In genomic region chr1:108551157-108551862, GRCh38 we compare ENCODE assay signal across 10 cellular contexts. TPM values are rescaled to one million over a fixed set of nuclear protein-coding genes. Genes with fewer than 3 reads are reported as not detected.
DNase-seq lines count a peak whose midpoint lies in the region; ATAC-seq and TF ChIP-seq lines count a peak whose summit lies in the region.
"Had no signal": no experiment of that assay in that cellular context is flagged by ENCODE, and none has a peak within 500 bp of the region (broad histone marks: within the 10 kb centered on the region; RNA-seq: fewer than 3 reads in every experiment).

No MANE protein-coding gene starts in this region.

- H3K27ac Mint-ChIP-seq in activated T-cell treated with anti-CD3 and anti-CD28 coated beads, Interleukin-2, amount 50 U/mL, for 72 hours = no peak overlapping the region
- H3K27ac Mint-ChIP-seq in activated T-cell treated with anti-CD3 and anti-CD28 coated beads, Interleukin-2, amount 50 U/mL, for 24 hours = no peak overlapping the region

- H3K36me3 ChIP-seq in H7 (replicated peaks; ENCODE audit: control insufficient read depth, insufficient read depth, low read length) = no peaks in the 10 kb centered on the region
- H3K36me3 ChIP-seq: left ventricle myocardium inferior had no signal

- TF ChIP-seq POLR2A in NB4 (IDR thresholded peaks at IDR 0.05; ENCODE audit: extremely low read depth, insufficient read length) = no peak

- no peak for TF ChIP-seq CTCF in NB4 (IDR thresholded peaks at IDR 0.05; ENCODE audit: low read depth, low read length)

- H3K9me3 Mint-ChIP-seq in activated T-cell treated with anti-CD3 and anti-CD28 coated beads, Interleukin-2, amount 50 U/mL, for 72 hours = peaks cover 0 to 2% of the 10 kb centered on the region in 2 donors
- H3K9me3 Mint-ChIP-seq in activated T-cell treated with anti-CD3 and anti-CD28 coated beads, Interleukin-2, amount 50 U/mL, for 24 hours = no peaks in the 10 kb centered on the region

- H3K36me3 Mint-ChIP-seq in activated T-cell treated with anti-CD3 and anti-CD28 coated beads, Interleukin-2, amount 50 U/mL, for 72 hours (ENCODE audit: insufficient read depth in 2 of 2) = peaks cover 0 to 1% of the 10 kb centered on the region in 2 donors
- H3K36me3 Mint-ChIP-seq in activated T-cell treated with anti-CD3 and anti-CD28 coated beads, Interleukin-2, amount 50 U/mL, for 24 hours (ENCODE audit: low read depth) = no peaks in the 10 kb centered on the region

- H3K27me3 Mint-ChIP-seq in activated T-cell treated with anti-CD3 and anti-CD28 coated beads, Interleukin-2, amount 50 U/mL, for 72 hours (ENCODE audit: low read depth) = peaks cover 7% of the 10 kb centered on the region
- no peaks in the 10 kb centered on the region for H3K27me3 Mint-ChIP-seq in activated T-cell treated with anti-CD3 and anti-CD28 coated beads, Interleukin-2, amount 50 U/mL, for 24 hours

- H3K4me3 ChIP-seq in NB4 (ENCODE audit: low read depth, low read length) = no peak overlapping the region
- no peak overlapping the region for H3K4me3 ChIP-seq in H7 (ENCODE audit: insufficient read depth, low read depth, low read length)
- H3K4me3 ChIP-seq: left ventricle myocardium inferior had no signal

- peak; percentile 87 to 92 for ATAC-seq in activated T-cell treated with anti-CD3 and anti-CD28 coated beads, Interleukin-2, amount 50 U/mL, for 72 hours (replicated peaks in 1 of 2)
- peak; percentile 95 for ATAC-seq in HG02840 (IDR thresholded peaks at IDR 0.05; ENCODE audit: low FRiP score, unreplicated experiment)

- H3K27me3 ChIP-seq in H7 (ENCODE audit: control insufficient read depth, insufficient read depth, low read length) = no peaks in the 10 kb centered on the region

- DNase-seq in activated T-cell treated with anti-CD3 and anti-CD28 coated beads, Interleukin-2, amount 50 U/mL, for 72 hours = no peak
- no peak for DNase-seq in activated T-cell treated with anti-CD3 and anti-CD28 coated beads, Interleukin-2, amount 50 U/mL, for 24 hours
- peak; percentile 28 for DNase-seq in NB4 (ENCODE audit: low read depth)
- no peak for DNase-seq in H7
- no peak for DNase-seq in DMS79 treated with DMSO at 0.1 percent for 48 hours (lab: John Stamatoyannopoulos, UW)
- no peak for DNase-seq in caudate nucleus (lab: John Stamatoyannopoulos, UW)
- no peak for DNase-seq in stimulated activated CD4-positive, alpha-beta T cell treated with anti-CD3 and anti-CD28 coated beads, Interleukin-15, amount 100 ng/mL, for 24 hours
- DNase-seq: activated naive CD4-positive, alpha-beta T cell treated with Interleukin-2 at 50 U/mL for 16 hours; left ventricle myocardium inferior had no signal

- peaks cover 7% of the 10 kb centered on the region for H3K4me1 Mint-ChIP-seq in activated T-cell treated with anti-CD3 and anti-CD28 coated beads, Interleukin-2, amount 50 U/mL, for 72 hours (ENCODE audit: low read depth)
- peaks cover 6% of the 10 kb centered on the region for H3K4me1 Mint-ChIP-seq in activated T-cell treated with anti-CD3 and anti-CD28 coated beads, Interleukin-2, amount 50 U/mL, for 24 hours (ENCODE audit: low read depth)

- H3K27ac ChIP-seq in caudate nucleus (ENCODE audit: low read depth, low read length) = no peak overlapping the region
- H3K27ac ChIP-seq: left ventricle myocardium inferior had no signal

- no peak overlapping the region for H3K4me3 Mint-ChIP-seq in activated T-cell treated with anti-CD3 and anti-CD28 coated beads, Interleukin-2, amount 50 U/mL, for 72 hours
- no peak overlapping the region for H3K4me3 Mint-ChIP-seq in activated T-cell treated with anti-CD3 and anti-CD28 coated beads, Interleukin-2, amount 50 U/mL, for 24 hours

RNA-seq across cellular contexts. Expression of gene EEIG2, which starts 8.6 kb away (rescaled TPM):
- 1 to 10 TPM; 8.9 to 9.9 TPM for total RNA-seq in activated T-cell treated with anti-CD3 and anti-CD28 coated beads, Interleukin-2, amount 50 U/mL, for 72 hours
- total RNA-seq in H7 (2014; rRNA removed; shearing (Covaris generic)) = 25.1 and 39.6 TPM in 2 replicates
